In the genomic region with DNA sequence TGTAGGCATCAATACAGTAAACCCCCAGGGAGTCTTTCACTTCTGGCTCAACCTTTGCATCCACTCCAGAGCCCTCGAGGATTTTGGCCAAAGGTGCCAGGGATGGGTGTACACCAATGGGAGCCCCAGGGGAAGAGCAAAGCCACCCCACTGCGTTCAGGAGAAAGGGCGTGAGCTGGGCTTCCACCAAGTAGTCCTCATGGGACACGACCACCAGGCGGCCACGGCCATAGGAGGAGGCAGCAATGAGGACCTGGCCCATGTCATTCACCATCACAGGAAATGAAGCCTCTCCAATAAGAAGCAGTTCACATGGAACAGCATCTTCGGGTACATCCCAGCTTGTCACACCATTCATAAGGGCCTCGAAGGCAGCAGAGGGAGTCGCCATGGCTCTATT, we compare ENCODE assay signal across 22 cellular contexts. TPM values are rescaled to one million over a fixed set of nuclear protein-coding genes. Genes with fewer than 3 reads are reported as not detected.
DNase-seq lines count a peak whose midpoint lies in the region; ATAC-seq, FAIRE-seq and TF ChIP-seq lines count a peak whose summit lies in the region.
"Had no signal": no experiment of that assay in that cellular context is flagged by ENCODE, and none has a peak within 500 bp of the region (broad histone marks: within the 10 kb centered on the region; RNA-seq: fewer than 3 reads in every experiment).

No MANE protein-coding gene starts in this region.

- no peak overlapping the region for H3K4me3 ChIP-seq in K562
- H3K4me3 ChIP-seq in kidney (ENCODE audit: low read length in 2 of 2), result no peak overlapping the region
- H3K4me3 ChIP-seq: HAP-1 had no signal

- FAIRE-seq in K562 (lab: Jason Lieb, UNC) (no peak), kidney (lab: Jason Lieb, UNC) (no peak)
- FAIRE-seq: G401.6, GM12892, H54 had no signal

- H3K79me2 ChIP-seq in K562 (ENCODE audit: control insufficient read depth, insufficient read depth, low read length), result no peaks in the 10 kb centered on the region; the same call in 2 of the 3 replicates

- TF ChIP-seq RAD21 in K562 (CRISPR knock-in tag; conservative IDR thresholded peaks at IDR 0.05 in 1 of 2, IDR thresholded peaks at IDR 0.05 in 1 of 2), result no peak

- no peaks in the 10 kb centered on the region for H3K27me3 ChIP-seq in K562 (ENCODE audit: control insufficient read depth in 2 of 2, insufficient read depth in 2 of 2, low read length in 2 of 2)

- H3K27ac ChIP-seq in K562 (ENCODE audit: extremely low read depth, low read depth, low read length) (no peak overlapping the region), kidney (ENCODE audit: low read depth in 2 of 2, low read length in 2 of 2) (no peak overlapping the region)

- DNase-seq in left ventricle myocardium superior (peak; percentile 11), left cardiac atrium (no peak), K562 (ENCODE audit: extremely low read depth in 1 of 4, low spot score in 3 of 4) (peak in 2 of 4 experiments; percentile 5 to 10), kidney (peak; percentile 53), sciatic nerve (ENCODE audit: low spot score) (no peak), Calu3 (no peak)
- no peak for DNase-seq in activated effector memory CD4-positive, alpha-beta T cell treated with anti-CD3 and anti-CD28 coated beads, Interleukin-2, amount 50 U/mL, for 16 hours
- DNase-seq: C1 segment of cervical spinal cord, COR-L47, DMS153, DND-41, GOT3, HFFc6 had no signal

- no peaks in the 10 kb centered on the region for H3K4me1 ChIP-seq in K562 (replicated peaks in 1 of 2; ENCODE audit: control insufficient read depth in 2 of 2, insufficient read depth in 2 of 2, low read length in 2 of 2)
- H3K4me1 ChIP-seq in kidney (ENCODE audit: control insufficient read depth in 1 of 2, insufficient read depth in 1 of 2, low read depth in 1 of 2, low read length in 2 of 2), result no peaks in the 10 kb centered on the region
- H3K4me1 ChIP-seq: HAP-1 had no signal

- H3K4me2 ChIP-seq in K562 (ENCODE audit: insufficient read depth, low read length), result no peak overlapping the region

- no peaks in the 10 kb centered on the region for H4K20me1 ChIP-seq in K562 (replicated peaks; ENCODE audit: control insufficient read depth, insufficient read depth, low read length)

- CTCF ChIA-PET in K562 (lab: Yijun Ruan, JAX; ENCODE audit: low intra/inter-chr PET ratio) (no interaction called here), Calu3 (lab: Charles Lee) (no interaction called here)

- BruUV-seq in K562 (replicated peaks; lab: Mats Ljungman, UMichigan), result no TSS peak
- no TSS peak for BruUV-seq in Calu3 (replicated peaks; lab: Mats Ljungman, UMichigan)

- H3K9ac ChIP-seq in K562 (ENCODE audit: insufficient read depth in 1 of 2, low read depth in 2 of 2, low read length in 2 of 2), result no peak overlapping the region
- H3K9ac ChIP-seq in kidney (ENCODE audit: low read length in 2 of 2), result no peak overlapping the region

- 85% methylated on average over 9 of the region's 9 CpGs for WGBS in K562 (ENCODE audit: insufficient coverage, low coverage, missing lambda C conversion rate)

- TF ChIP-seq CTCF in K562 (IDR thresholded peaks at IDR 0.05 in 2 of 3, conservative IDR thresholded peaks at IDR 0.05 in 1 of 3; ENCODE audit: insufficient read depth in 2 of 3, low read depth in 1 of 3, low read length in 3 of 3) (no peak), kidney (IDR thresholded peaks at IDR 0.05; ENCODE audit: borderline replicate concordance, extremely low read depth, insufficient read depth) (no peak), Calu3 (IDR thresholded peaks at IDR 0.05; ENCODE audit: unreplicated experiment) (no peak)

- POLR2A ChIA-PET in K562 (lab: Yijun Ruan, JAX), result interaction anchor here (0.7 to 1.8 kb wide), 2 partner anchors 17 to 26 kb away, joined by 3 read pairs; partner anchors contain the start of gene TCAF1

- H3K36me3 ChIP-seq in K562 (ENCODE audit: control insufficient read depth, insufficient read depth, low read length) (peaks cover 16% of the 10 kb centered on the region; the same call in 2 of the 3 replicates), kidney (ENCODE audit: control insufficient read depth in 1 of 2, insufficient read depth in 2 of 2, low read length in 2 of 2) (peaks cover 0 to 12% of the 10 kb centered on the region in 2 donors)

- H3K4me3 Mint-ChIP-seq in Calu3 (ENCODE audit: low read depth, unreplicated experiment), result no peak overlapping the region
- H3K4me3 Mint-ChIP-seq: CD4-positive, alpha-beta memory T cell; HFFc6 had no signal

- no peaks in the 10 kb centered on the region for H3K4me1 Mint-ChIP-seq in Calu3 (ENCODE audit: low read depth, unreplicated experiment)
- H3K4me1 Mint-ChIP-seq: CD4-positive, alpha-beta memory T cell had no signal

- no peaks in the 10 kb centered on the region for H3K9me3 Mint-ChIP-seq in Calu3 (ENCODE audit: low read depth, unreplicated experiment)
- H3K9me3 Mint-ChIP-seq: CD4-positive, alpha-beta memory T cell; HFFc6 had no signal

- no peaks in the 10 kb centered on the region for H3K9me1 ChIP-seq in K562 (ENCODE audit: control insufficient read depth, insufficient read depth, low read length)

- no peak overlapping the region for H2AFZ ChIP-seq in K562 (ENCODE audit: low read depth, low read length)

- H3K9me3 ChIP-seq in K562 (replicated peaks; ENCODE audit: control insufficient read depth, insufficient read depth, low read depth, low read length), result no peaks in the 10 kb centered on the region
- no peaks in the 10 kb centered on the region for H3K9me3 ChIP-seq in kidney (ENCODE audit: control insufficient read depth in 1 of 2, low read length in 2 of 2)
- H3K9me3 ChIP-seq: HAP-1 had no signal

- TF ChIP-seq EP300 in K562 (IDR thresholded peaks at IDR 0.05; ENCODE audit: low read length), result no peak

- ATAC-seq in left ventricle myocardium superior (no peak), left cardiac atrium (no peak), K562 (peak; percentile 43), sciatic nerve (peak; percentile 20), GM18498 (IDR thresholded peaks at IDR 0.05; ENCODE audit: unreplicated experiment) (no peak)

- H3K27me3 Mint-ChIP-seq in Calu3 (ENCODE audit: unreplicated experiment), result no peaks in the 10 kb centered on the region
- H3K27me3 Mint-ChIP-seq: CD4-positive, alpha-beta memory T cell had no signal

- no peaks in the 10 kb centered on the region for H3K36me3 Mint-ChIP-seq in Calu3 (ENCODE audit: insufficient read depth, unreplicated experiment)

- no peak overlapping the region for H3K27ac Mint-ChIP-seq in Calu3 (ENCODE audit: unreplicated experiment)
- H3K27ac Mint-ChIP-seq: CD4-positive, alpha-beta memory T cell; HFFc6 had no signal

- intact Hi-C loops in left ventricle myocardium superior (cut with micrococcal nuclease) (no loop called here), left cardiac atrium (cut with DNase I) (no loop called here), K562 (cut with micrococcal nuclease) (no loop called here), kidney (cut with DNase I) (no loop called here), sciatic nerve (cut with DNase I) (no loop called here), Calu3 (cut with micrococcal nuclease; ENCODE audit: unreplicated experiment) (no loop called here)

- no peak for TF ChIP-seq POLR2A in K562 (conservative IDR thresholded peaks at IDR 0.05)

- in situ Hi-C loops in K562 (cut with MboI), result no loop called here

RNA-seq across cellular contexts. Expression of gene TCAF1, which starts 25.8 kb away (rescaled TPM):
- total RNA-seq in left ventricle myocardium superior (35.9 TPM), left cardiac atrium (10 to 100 TPM; 24.0 to 26.9 TPM), K562 (2014; rRNA removed) (23.4 and 25.0 TPM in 2 replicates), K562 (2014; rRNA removed; fragmentation: Illumina TruSeq; extraction: Trizol) (30.1 and 34.2 TPM in 2 replicates), K562 (2015; rRNA removed; fragmentation: Illumina TruSeq; extraction: Trizol) (30.5 and 32.0 TPM in 2 replicates), K562 (2021) (51.3 and 52.2 TPM in 2 replicates), kidney (37.2 TPM), sciatic nerve (44.5 TPM), Calu3 (2022) (26.7 and 27.1 TPM in 2 replicates)
- 31.5 and 50.2 TPM in 2 replicates for total RNA-seq in K562 (2011; cell fraction: chromatin; rRNA removed; ENCODE audit: low replicate concordance)
- 16.2 and 20.5 TPM in 2 replicates for total RNA-seq in K562 (2011; cell fraction: nucleolus; rRNA removed)
- total RNA-seq in K562 (2011; cell fraction: nucleoplasm; rRNA removed), result 16.9 and 23.0 TPM in 2 replicates
- polyA plus RNA-seq in K562 (2011; rRNA removed) (24.4 and 38.6 TPM in 2 replicates), K562 (2014; fragmentation: Illumina TruSeq; extraction: Trizol) (39.2 and 45.9 TPM in 2 replicates), K562 (2014; fragmentation: Nextera tagmentation; extraction: Ambion mirVana) (1 to 10 TPM; 6.2 to 9.6 TPM), K562 (2014; rRNA removed) (22.1 and 24.2 TPM in 2 replicates), kidney (ENCODE audit: insufficient read depth, low read depth, low replicate concordance) (12.2 TPM)
- polyA plus RNA-seq in K562 (2011; cell fraction: cytosol; rRNA removed), result 27.4 and 34.9 TPM in 2 replicates
- polyA plus RNA-seq in K562 (2011; cell fraction: nucleus; rRNA removed), result 29.5 and 33.3 TPM in 2 replicates
- polyA plus RNA-seq in K562 (2012), result 38.3 and 40.8 TPM in 2 replicates
- polyA minus RNA-seq in K562 (2011; rRNA and poly(A)+ RNA removed), result 64.3 and 93.5 TPM in 2 replicates
- polyA minus RNA-seq in K562 (2011; cell fraction: cytosol; rRNA and poly(A)+ RNA removed), result 34.4 and 36.3 TPM in 2 replicates
- polyA minus RNA-seq in K562 (2011; cell fraction: nucleus; rRNA and poly(A)+ RNA removed), result 22.9 and 40.4 TPM in 2 replicates

RNA-seq across cellular contexts. Expression of gene OR2F2, which starts 58.8 kb away (rescaled TPM):
- total RNA-seq in left ventricle myocardium superior (not detected), left cardiac atrium (not detected), K562 (2014; rRNA removed) (not detected in 2 replicates), K562 (2014; rRNA removed; fragmentation: Illumina TruSeq; extraction: Trizol) (not detected in 2 replicates), K562 (2015; rRNA removed; fragmentation: Illumina TruSeq; extraction: Trizol) (not detected in 2 replicates), K562 (2021) (not detected in 2 replicates), kidney (not detected), sciatic nerve (not detected), Calu3 (2022) (not detected in 2 replicates)
- total RNA-seq in K562 (2011; cell fraction: chromatin; rRNA removed; ENCODE audit: low replicate concordance), result not detected in 2 replicates
- not detected in 2 replicates for total RNA-seq in K562 (2011; cell fraction: nucleolus; rRNA removed)
- total RNA-seq in K562 (2011; cell fraction: nucleoplasm; rRNA removed), result not detected in 2 replicates
- polyA plus RNA-seq in K562 (2011; rRNA removed) (not detected in 2 replicates), K562 (2014; fragmentation: Illumina TruSeq; extraction: Trizol) (not detected in 2 replicates), K562 (2014; fragmentation: Nextera tagmentation; extraction: Ambion mirVana) (not detected), K562 (2014; rRNA removed) (not detected in 2 replicates), kidney (ENCODE audit: insufficient read depth, low read depth, low replicate concordance) (not detected)
- polyA plus RNA-seq in K562 (2011; cell fraction: cytosol; rRNA removed), result not detected in 2 replicates
- polyA plus RNA-seq in K562 (2011; cell fraction: nucleus; rRNA removed), result not detected in 2 replicates
- not detected in 2 replicates for polyA plus RNA-seq in K562 (2012)
- not detected in 2 replicates for polyA minus RNA-seq in K562 (2011; rRNA and poly(A)+ RNA removed)
- polyA minus RNA-seq in K562 (2011; cell fraction: cytosol; rRNA and poly(A)+ RNA removed), result not detected in 2 replicates
- not detected in 2 replicates for polyA minus RNA-seq in K562 (2011; cell fraction: nucleus; rRNA and poly(A)+ RNA removed)
- total RNA-seq: A172; A673; CD4-positive, alpha-beta memory T cell; HFFc6 had no signal
- polyA plus RNA-seq: BJ; CD4-positive, alpha-beta memory T cell had no signal

Comparison
In these comparisons a context has a peak if more than half of its experiments do, and no peak if none do; other contexts are left out.
1. DNase-seq: peak in left ventricle myocardium superior (single experiment) and kidney (single experiment); none in left cardiac atrium (single experiment), sciatic nerve (single experiment), activated effector memory CD4-positive, alpha-beta T cell treated with anti-CD3 and anti-CD28 coated beads, Interleukin-2, amount 50 U/mL, for 16 hours (single experiment) and Calu3 (single experiment).
2. ATAC-seq: peak in K562 (single experiment) and sciatic nerve (single experiment); none in left ventricle myocardium superior (single experiment), left cardiac atrium (0 of 2) and GM18498 (single experiment).